ENCODE assay signal across 24 cellular contexts in the genomic region with DNA sequence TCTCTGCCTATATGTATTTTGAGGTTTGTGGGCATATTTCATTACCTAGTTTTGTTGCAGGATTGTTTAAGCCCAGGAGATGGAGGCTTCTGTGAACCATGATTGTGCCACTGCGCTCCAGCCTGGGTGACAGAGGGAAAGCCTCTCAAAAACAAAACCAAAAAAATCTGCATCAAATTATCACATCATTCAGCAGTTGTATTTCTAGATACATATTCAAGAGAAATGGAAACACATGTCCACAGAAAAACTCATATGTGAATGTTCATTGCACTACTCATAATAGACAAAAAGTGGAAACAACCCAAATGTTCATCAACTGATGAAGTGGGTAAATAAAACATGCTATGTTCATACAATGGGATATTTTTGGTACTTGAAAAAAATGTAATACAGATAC. TPM values are rescaled to one million over a fixed set of nuclear protein-coding genes. Genes with fewer than 3 reads are reported as not detected.
DNase-seq lines count a peak whose midpoint lies in the region; ATAC-seq, FAIRE-seq and TF ChIP-seq lines count a peak whose summit lies in the region.
"Had no signal": no experiment of that assay in that cellular context is flagged by ENCODE, and none has a peak within 500 bp of the region (broad histone marks: within the 10 kb centered on the region; RNA-seq: fewer than 3 reads in every experiment).

No MANE protein-coding gene starts in this region.

- no peaks in the 10 kb centered on the region for H3K27me3 ChIP-seq in HepG2 (ENCODE audit: control insufficient read depth in 1 of 2, insufficient read depth in 2 of 2, low read length in 2 of 2)
- H3K27me3 ChIP-seq in right lobe of liver = no peaks in the 10 kb centered on the region
- H3K27me3 ChIP-seq: hepatocyte had no signal

- H3K36me3 ChIP-seq in HepG2 (replicated peaks in 1 of 2; ENCODE audit: control insufficient read depth in 1 of 2, insufficient read depth in 2 of 2, low read length in 2 of 2) (peaks cover 6 to 76% of the 10 kb centered on the region in 2 experiments), right lobe of liver (peaks cover 0 to 28% (median under 1%) of the 10 kb centered on the region in 4 donors)
- H3K36me3 ChIP-seq: thoracic aorta had no signal

- H3K27ac ChIP-seq in HepG2 (ENCODE audit: extremely low read length, insufficient read depth, low read length) = no peak overlapping the region
- no peak overlapping the region for H3K27ac ChIP-seq in right lobe of liver
- H3K27ac ChIP-seq: hepatocyte, left ventricle myocardium inferior, thoracic aorta had no signal

- no peak for TF ChIP-seq CTCF in HepG2 (CRISPR knock-in tag; IDR thresholded peaks at IDR 0.05)
- no peak for TF ChIP-seq CTCF in right lobe of liver (IDR thresholded peaks at IDR 0.05)
- TF ChIP-seq CTCF in activated CD8-positive, alpha-beta T cell treated with anti-CD3 and anti-CD28 coated beads for 36 hours (IDR thresholded peaks at IDR 0.05) = no peak

- H3K4me1 Mint-ChIP-seq in activated CD8-positive, alpha-beta T cell treated with anti-CD3 and anti-CD28 coated beads for 36 hours (ENCODE audit: low read depth) = peaks cover 46% of the 10 kb centered on the region

- DNase-seq in HepG2 (ENCODE audit: low spot score) (no peak), right lobe of liver (no peak), fibroblast of gingiva (ENCODE audit: low read depth) (peak; percentile 57), NCI-H1694 (lab: John Stamatoyannopoulos, UW) (no peak), epidermal melanocyte (ENCODE audit: insufficient read length, low spot score) (no peak)
- no peak for DNase-seq in activated CD8-positive, alpha-beta T cell treated with anti-CD3 and anti-CD28 coated beads for 36 hours
- DNase-seq: activated CD4-positive, CD25-positive, alpha-beta regulatory T cell; activated gamma-delta T cell treated with Interleukin-2 at 50 U/mL for 16 hours; CD8-positive, alpha-beta memory T cell; cerebellar nuclear complex; DMS53; erythroblast; GDM1; left ventricle myocardium inferior; mucosa of descending colon; nucleus accumbens; stimulated activated naive CD4-positive, alpha-beta T cell treated with Interleukin-2 at 50 U/mL for 16 hours had no signal

- 100% methylated on average over 1 of the region's 1 CpG for WGBS in HepG2 (ENCODE audit: low lambda C conversion rate)
- 94% methylated on average over 1 of the region's 1 CpG for WGBS in right lobe of liver (ENCODE audit: insufficient coverage, low coverage, low lambda C conversion rate, missing lambda C conversion rate)

- no peak for ATAC-seq in HepG2
- ATAC-seq in right lobe of liver = no peak
- no peak for ATAC-seq in activated CD8-positive, alpha-beta T cell treated with anti-CD3 and anti-CD28 coated beads for 36 hours
- no peak for ATAC-seq in GM21825 (IDR thresholded peaks at IDR 0.05; ENCODE audit: unreplicated experiment)
- ATAC-seq: K562, mucosa of descending colon had no signal

- H3K9me3 Mint-ChIP-seq in activated CD8-positive, alpha-beta T cell treated with anti-CD3 and anti-CD28 coated beads for 36 hours = no peaks in the 10 kb centered on the region
- H3K9me3 Mint-ChIP-seq: CD8-positive, alpha-beta memory T cell had no signal

- peaks cover 46% of the 10 kb centered on the region for H3K79me2 ChIP-seq in HepG2 (ENCODE audit: insufficient read depth, low read length)

- H4K20me1 ChIP-seq in HepG2 (ENCODE audit: insufficient read depth, low read length) = peaks cover 4% of the 10 kb centered on the region; the same call in 1 of the 2 replicates

- no peaks in the 10 kb centered on the region for H3K27me3 Mint-ChIP-seq in activated CD8-positive, alpha-beta T cell treated with anti-CD3 and anti-CD28 coated beads for 36 hours
- H3K27me3 Mint-ChIP-seq: CD8-positive, alpha-beta memory T cell had no signal

- H3K27ac Mint-ChIP-seq in activated CD8-positive, alpha-beta T cell treated with anti-CD3 and anti-CD28 coated beads for 36 hours = peak overlapping the region; percentile 43

- no peak for FAIRE-seq in HepG2 (lab: Jason Lieb, UNC)
- FAIRE-seq: astrocyte, frontal cortex, K562 had no signal

- POLR2A ChIA-PET in HepG2 (lab: Yijun Ruan, JAX) = no interaction called here
- POLR2A ChIA-PET in activated CD8-positive, alpha-beta T cell treated with anti-CD3 and anti-CD28 coated beads for 36 hours (lab: Charles Lee) = no interaction called here

- H2AFZ ChIP-seq in HepG2 (ENCODE audit: low read length) = no peak overlapping the region
- H2AFZ ChIP-seq: hepatocyte had no signal

- in situ Hi-C loops in HepG2 (cut with HindIII; ENCODE audit: extremely low pct_ligation_motif_present, low pct_unique_long_range_greater_than_20kb) = loop anchor here (10.0 kb wide), 1 partner anchor 127 kb away; no protein-coding TSS in a partner anchor

- no peak overlapping the region for H3K9ac ChIP-seq in HepG2 (ENCODE audit: insufficient read depth, low read depth, low read length)

- TF ChIP-seq POLR2A in HepG2 (IDR thresholded peaks at IDR 0.05; ENCODE audit: insufficient read depth in 1 of 2, low read depth in 2 of 2, low read length in 2 of 2) (no peak), right lobe of liver (IDR thresholded peaks at IDR 0.05) (no peak)

- H3K4me2 ChIP-seq in HepG2 (ENCODE audit: low read depth, low read length) = no peak overlapping the region
- H3K4me2 ChIP-seq: hepatocyte, smooth muscle cell had no signal

- TF ChIP-seq EP300 in HepG2 (IDR thresholded peaks at IDR 0.05; ENCODE audit: low read depth in 2 of 2, low read length in 2 of 2) = no peak
- TF ChIP-seq EP300 in HepG2 (CRISPR knock-in tag; IDR thresholded peaks at IDR 0.05; ENCODE audit: borderline replicate concordance) = no peak

- H3K9me3 ChIP-seq in HepG2 (ENCODE audit: low read length) = no peaks in the 10 kb centered on the region
- no peaks in the 10 kb centered on the region for H3K9me3 ChIP-seq in right lobe of liver
- H3K9me3 ChIP-seq: left ventricle myocardium inferior, mucosa of descending colon, thoracic aorta had no signal

- intact Hi-C loops in HepG2 (cut with micrococcal nuclease; ENCODE audit: unreplicated experiment) (no loop called here), right lobe of liver (cut with DNase I) (no loop called here)
- intact Hi-C loops in activated CD8-positive, alpha-beta T cell treated with anti-CD3 and anti-CD28 coated beads for 36 hours (cut with micrococcal nuclease) = no loop called here

- no peak overlapping the region for H3K4me3 Mint-ChIP-seq in activated CD8-positive, alpha-beta T cell treated with anti-CD3 and anti-CD28 coated beads for 36 hours
- H3K4me3 Mint-ChIP-seq: CD8-positive, alpha-beta memory T cell had no signal

- BruUV-seq in HepG2 (replicated peaks; lab: Mats Ljungman, UMichigan) = TSS peak; percentile 18

- H3K4me3 ChIP-seq in HepG2 (replicated peaks in 1 of 3; ENCODE audit: insufficient read depth in 1 of 3, low read depth in 2 of 3, low read length in 3 of 3) (no peak overlapping the region), right lobe of liver (no peak overlapping the region)
- H3K4me3 ChIP-seq: hepatocyte, K562, left ventricle myocardium inferior, mucosa of descending colon, smooth muscle cell, thoracic aorta had no signal

- H3K4me1 ChIP-seq in HepG2 (ENCODE audit: insufficient read depth, low read length) (no peaks in the 10 kb centered on the region), right lobe of liver (no peaks in the 10 kb centered on the region)
- H3K4me1 ChIP-seq: left ventricle myocardium inferior had no signal

- peaks cover 43% of the 10 kb centered on the region for H3K36me3 Mint-ChIP-seq in activated CD8-positive, alpha-beta T cell treated with anti-CD3 and anti-CD28 coated beads for 36 hours (ENCODE audit: low read depth)

- CTCF ChIA-PET in HepG2 (lab: Yijun Ruan, JAX; ENCODE audit: low intra/inter-chr PET ratio, low total read pairs) = no interaction called here
- CTCF ChIA-PET in activated CD8-positive, alpha-beta T cell treated with anti-CD3 and anti-CD28 coated beads for 36 hours (lab: Charles Lee) = interaction anchor here (0.7 kb wide), 1 partner anchor 9 kb away, joined by 3 read pairs; no protein-coding TSS in a partner anchor

- no peak for TF ChIP-seq RAD21 in HepG2 (CRISPR knock-in tag; IDR thresholded peaks at IDR 0.05)

RNA-seq across cellular contexts. Expression of gene HSPA4, which starts 29.9 kb away (rescaled TPM):
- total RNA-seq in HepG2 (2016; rRNA removed; fragmentation: Illumina TruSeq; extraction: Trizol) (231 and 359 TPM in 2 replicates), right lobe of liver (10 to 100 TPM; 30.1 to 68.6 (median 46.1) TPM)
- total RNA-seq in HepG2 (2016; cell fraction: cytosol; rRNA removed; fragmentation: Illumina TruSeq; extraction: Trizol; ENCODE audit: low read depth) = 16.8 and 19.8 TPM in 2 replicates
- 234 and 349 TPM in 2 replicates for total RNA-seq in HepG2 (2016; cell fraction: insoluble cytoplasmic fraction; rRNA removed; fragmentation: Illumina TruSeq; extraction: Trizol)
- 31.3 and 31.7 TPM in 2 replicates for total RNA-seq in HepG2 (2016; cell fraction: membrane; rRNA removed; fragmentation: Illumina TruSeq; extraction: Trizol)
- 93.9 and 106 TPM in 2 replicates for total RNA-seq in HepG2 (2016; cell fraction: nucleus; rRNA removed; fragmentation: Illumina TruSeq; extraction: Trizol)
- 21.7 and 36.6 TPM in 2 replicates for polyA plus RNA-seq in HepG2 (2011; rRNA removed)
- polyA plus RNA-seq in HepG2 (2011; cell fraction: cytosol; rRNA removed) = 10.5 and 18.6 TPM in 2 replicates
- 6.5 and 10.0 TPM in 2 replicates for polyA plus RNA-seq in HepG2 (2011; cell fraction: nucleus; rRNA removed)
- polyA plus RNA-seq in HepG2 (2012) = 115 and 141 TPM in 2 replicates
- polyA plus RNA-seq in HepG2 (2016; cell fraction: cytosol; fragmentation: Illumina TruSeq; extraction: Trizol; ENCODE audit: low read depth) = 9.3 and 9.9 TPM in 2 replicates
- 317 and 331 TPM in 2 replicates for polyA plus RNA-seq in HepG2 (2016; cell fraction: insoluble cytoplasmic fraction; fragmentation: Illumina TruSeq; extraction: Trizol; ENCODE audit: low read depth)
- 25.5 and 28.6 TPM in 2 replicates for polyA plus RNA-seq in HepG2 (2016; cell fraction: membrane; fragmentation: Illumina TruSeq; extraction: Trizol; ENCODE audit: low read depth)
- 160 and 171 TPM in 2 replicates for polyA plus RNA-seq in HepG2 (2016; cell fraction: nucleus; fragmentation: Illumina TruSeq; extraction: Trizol; ENCODE audit: insufficient read depth, low read depth)
- polyA minus RNA-seq in HepG2 (2011; rRNA and poly(A)+ RNA removed; ENCODE audit: low replicate concordance) = 16.3 and 24.3 TPM in 2 replicates
- polyA minus RNA-seq in HepG2 (2011; cell fraction: cytosol; rRNA and poly(A)+ RNA removed) = 45.8 and 50.3 TPM in 2 replicates
- polyA minus RNA-seq in HepG2 (2011; cell fraction: nucleus; rRNA and poly(A)+ RNA removed) = 27.4 and 38.4 TPM in 2 replicates
- total RNA-seq in activated CD8-positive, alpha-beta T cell treated with anti-CD3 and anti-CD28 coated beads for 36 hours = 100 to 1,000 TPM; 229 to 232 TPM

RNA-seq across cellular contexts. Expression of gene ZCCHC10, which starts 55.4 kb away (rescaled TPM):
- 40.7 and 54.8 TPM in 2 replicates for total RNA-seq in HepG2 (2016; rRNA removed; fragmentation: Illumina TruSeq; extraction: Trizol)
- total RNA-seq in HepG2 (2016; cell fraction: cytosol; rRNA removed; fragmentation: Illumina TruSeq; extraction: Trizol; ENCODE audit: low read depth) = 11.6 and 12.4 TPM in 2 replicates
- total RNA-seq in HepG2 (2016; cell fraction: insoluble cytoplasmic fraction; rRNA removed; fragmentation: Illumina TruSeq; extraction: Trizol) = 41.5 and 61.2 TPM in 2 replicates
- 15.4 and 19.1 TPM in 2 replicates for total RNA-seq in HepG2 (2016; cell fraction: membrane; rRNA removed; fragmentation: Illumina TruSeq; extraction: Trizol)
- 11.7 and 15.9 TPM in 2 replicates for total RNA-seq in HepG2 (2016; cell fraction: nucleus; rRNA removed; fragmentation: Illumina TruSeq; extraction: Trizol)
- 44.5 and 48.2 TPM in 2 replicates for polyA plus RNA-seq in HepG2 (2011; rRNA removed)
- 26.9 and 28.7 TPM in 2 replicates for polyA plus RNA-seq in HepG2 (2011; cell fraction: cytosol; rRNA removed)
- 4.3 and 8.5 TPM in 2 replicates for polyA plus RNA-seq in HepG2 (2011; cell fraction: nucleus; rRNA removed)
- 29.4 and 34.7 TPM in 2 replicates for polyA plus RNA-seq in HepG2 (2012)
- 5.9 and 7.2 TPM in 2 replicates for polyA plus RNA-seq in HepG2 (2016; cell fraction: cytosol; fragmentation: Illumina TruSeq; extraction: Trizol; ENCODE audit: low read depth)
- 53.3 and 59.8 TPM in 2 replicates for polyA plus RNA-seq in HepG2 (2016; cell fraction: insoluble cytoplasmic fraction; fragmentation: Illumina TruSeq; extraction: Trizol; ENCODE audit: low read depth)
- 12.2 and 14.0 TPM in 2 replicates for polyA plus RNA-seq in HepG2 (2016; cell fraction: membrane; fragmentation: Illumina TruSeq; extraction: Trizol; ENCODE audit: low read depth)
- 27.5 and 29.2 TPM in 2 replicates for polyA plus RNA-seq in HepG2 (2016; cell fraction: nucleus; fragmentation: Illumina TruSeq; extraction: Trizol; ENCODE audit: insufficient read depth, low read depth)
- 14.3 and 19.3 TPM in 2 replicates for polyA minus RNA-seq in HepG2 (2011; rRNA and poly(A)+ RNA removed; ENCODE audit: low replicate concordance)
- polyA minus RNA-seq in HepG2 (2011; cell fraction: cytosol; rRNA and poly(A)+ RNA removed) = 12.7 and 13.7 TPM in 2 replicates
- polyA minus RNA-seq in HepG2 (2011; cell fraction: nucleus; rRNA and poly(A)+ RNA removed) = 2.6 and 4.4 TPM in 2 replicates
- 10 to 100 TPM in 2 of 6 experiments, 1 to 10 TPM in 4; 2.6 to 11.0 (median 9.0) TPM for total RNA-seq in right lobe of liver
- total RNA-seq in activated CD8-positive, alpha-beta T cell treated with anti-CD3 and anti-CD28 coated beads for 36 hours = 10 to 100 TPM; 27.0 to 31.1 TPM
